In genomic region chr1:20786310-20787099, GRCh38 we compare ENCODE assay signal across 1 cellular context.
TF ChIP-seq lines count a peak whose summit lies in the region.

No MANE protein-coding gene starts in this region.

TF ChIP-seq in K562, 482 proteins besides CTCF, POLR2A, EP300 and RAD21 (continued from another document and continues in another):
- TF ChIP-seq ZNF277 (CRISPR knock-in tag; IDR thresholded peaks at IDR 0.05; ENCODE audit: borderline replicate concordance) (no peak), CBX2 (IDR thresholded peaks at IDR 0.05; ENCODE audit: insufficient read depth, low read length, poor library complexity, severe bottlenecking) (no peak), BRF2 (IDR thresholded peaks at IDR 0.05; ENCODE audit: borderline replicate concordance, insufficient read depth, insufficient read length) (no peak), ZNF507 (tag; conservative IDR thresholded peaks at IDR 0.05) (no peak), RNF2 (IDR thresholded peaks at IDR 0.05) (peak; percentile 75; the same call in 1 of the 2 replicates), ZSCAN32 (CRISPR knock-in tag; IDR thresholded peaks at IDR 0.05) (no peak), E2F8 (IDR thresholded peaks at IDR 0.05; ENCODE audit: low read depth, partially characterized antibody) (no peak), SIX5 (IDR thresholded peaks at IDR 0.05; ENCODE audit: borderline replicate concordance in 1 of 2, insufficient read depth in 1 of 2, low read depth in 1 of 2, low read length in 2 of 2) (no peak), MXD1 (CRISPR knock-in tag; IDR thresholded peaks at IDR 0.05; ENCODE audit: borderline replicate concordance, poor library complexity, severe bottlenecking) (no peak), ZNF398 (CRISPR knock-in tag; IDR thresholded peaks at IDR 0.05) (no peak), SMARCA5 (IDR thresholded peaks at IDR 0.05) (no peak), COPS2 (conservative IDR thresholded peaks at IDR 0.05) (no peak), XRCC3 (IDR thresholded peaks at IDR 0.05) (no peak), ZC3H4 (CRISPR knock-in tag; IDR thresholded peaks at IDR 0.05; ENCODE audit: borderline replicate concordance) (peak; percentile 62; the same call in 1 of the 2 replicates), ZNF780A (CRISPR knock-in tag; IDR thresholded peaks at IDR 0.05) (no peak), NCOR1 (IDR thresholded peaks at IDR 0.05) (peak; percentile 14; the same call in 1 of the 2 replicates), SREBF1 (IDR thresholded peaks at IDR 0.05; ENCODE audit: borderline replicate concordance, low read depth, low read length) (no peak), AFF1 (IDR thresholded peaks at IDR 0.05; ENCODE audit: low read depth in 1 of 2, partially characterized antibody in 2 of 2) (no peak), PHB2 (IDR thresholded peaks at IDR 0.05; ENCODE audit: low read depth) (no peak), YY1 (IDR thresholded peaks at IDR 0.05; ENCODE audit: borderline replicate concordance in 1 of 3, control insufficient read depth in 1 of 3, extremely low read depth in 1 of 3, insufficient read depth in 3 of 3, insufficient read length in 1 of 3, insufficient replicate concordance in 2 of 3, low read depth in 1 of 3, low read length in 2 of 3) (peak; percentile 73 to 97 (median 96)), ZNF589 (CRISPR knock-in tag; IDR thresholded peaks at IDR 0.05; ENCODE audit: low read depth) (no peak), PRPF4 (IDR thresholded peaks at IDR 0.05; ENCODE audit: insufficient read depth, low read depth, low read length, poor library complexity, severe bottlenecking) (peak; percentile 92), TBL1XR1 (IDR thresholded peaks at IDR 0.05; ENCODE audit: low read length in 2 of 2) (no peak; a peak in 3 of 4 replicates), RBM25 (IDR thresholded peaks at IDR 0.05; ENCODE audit: low read depth, low read length, severe bottlenecking) (peak; percentile 97), ZNF224 (CRISPR knock-in tag; IDR thresholded peaks at IDR 0.05) (no peak; the same call in 1 of the 2 replicates), CHAMP1 (IDR thresholded peaks at IDR 0.05) (no peak), MAZ (CRISPR knock-in tag; conservative IDR thresholded peaks at IDR 0.05 in 1 of 2, IDR thresholded peaks at IDR 0.05 in 1 of 2) (peak; percentile 88 to 93), CEBPB (tag; IDR thresholded peaks at IDR 0.05) (no peak), KDM2B (CRISPR knock-in tag; IDR thresholded peaks at IDR 0.05) (peak; percentile 19; the same call in 1 of the 2 replicates), MIER1 (IDR thresholded peaks at IDR 0.05; ENCODE audit: low read depth) (no peak), NR2C2 (CRISPR knock-in tag; IDR thresholded peaks at IDR 0.05) (no peak), NR2C2 (tag; IDR thresholded peaks at IDR 0.05) (no peak), CAMTA2 (CRISPR knock-in tag; conservative IDR thresholded peaks at IDR 0.05) (no peak), JUNB (CRISPR knock-in tag; conservative IDR thresholded peaks at IDR 0.05) (no peak), JUND (IDR thresholded peaks at IDR 0.05; ENCODE audit: borderline replicate concordance, low read depth, low read length) (0 out of 2 replicates have a peak, but pooled peaks have one; percentile 22), JUND (tag; IDR thresholded peaks at IDR 0.05; ENCODE audit: borderline replicate concordance, low read depth, low read length) (no peak; the same call in 2 of the 3 replicates), MYBL2 (IDR thresholded peaks at IDR 0.05; ENCODE audit: low read depth) (peak; percentile 98), MYBL2 (CRISPR knock-in tag; IDR thresholded peaks at IDR 0.05; ENCODE audit: borderline replicate concordance) (peak; percentile 99; the same call in 1 of the 2 replicates), HMBOX1 (IDR thresholded peaks at IDR 0.05) (no peak), ATF1 (CRISPR knock-in tag; IDR thresholded peaks at IDR 0.05) (no peak), ATF1 (tag; IDR thresholded peaks at IDR 0.05) (peak; percentile 73), ARNT (IDR thresholded peaks at IDR 0.05) (no peak), ZNF717 (CRISPR knock-in tag; IDR thresholded peaks at IDR 0.05) (no peak), ZNF830 (CRISPR knock-in tag; IDR thresholded peaks at IDR 0.05) (no peak), ZNF766 (CRISPR knock-in tag; conservative IDR thresholded peaks at IDR 0.05) (no peak), STAT6 (CRISPR knock-in tag; IDR thresholded peaks at IDR 0.05) (no peak; the same call in 1 of the 2 replicates), ZNF561 (CRISPR knock-in tag; conservative IDR thresholded peaks at IDR 0.05) (no peak), C11orf30 (IDR thresholded peaks at IDR 0.05; ENCODE audit: low read depth) (peak; percentile 23; the same call in 1 of the 2 replicates), ARHGAP35 (IDR thresholded peaks at IDR 0.05; ENCODE audit: partially characterized antibody) (no peak), TBP (optimal IDR thresholded peaks at IDR 0.05; ENCODE audit: low read depth, low read length) (peak; percentile 70), TEAD1 (CRISPR knock-in tag; IDR thresholded peaks at IDR 0.05) (no peak; a peak in 1 of 4 replicates)
